8 cellular contexts compared by ENCODE assay signal in the genomic region with DNA sequence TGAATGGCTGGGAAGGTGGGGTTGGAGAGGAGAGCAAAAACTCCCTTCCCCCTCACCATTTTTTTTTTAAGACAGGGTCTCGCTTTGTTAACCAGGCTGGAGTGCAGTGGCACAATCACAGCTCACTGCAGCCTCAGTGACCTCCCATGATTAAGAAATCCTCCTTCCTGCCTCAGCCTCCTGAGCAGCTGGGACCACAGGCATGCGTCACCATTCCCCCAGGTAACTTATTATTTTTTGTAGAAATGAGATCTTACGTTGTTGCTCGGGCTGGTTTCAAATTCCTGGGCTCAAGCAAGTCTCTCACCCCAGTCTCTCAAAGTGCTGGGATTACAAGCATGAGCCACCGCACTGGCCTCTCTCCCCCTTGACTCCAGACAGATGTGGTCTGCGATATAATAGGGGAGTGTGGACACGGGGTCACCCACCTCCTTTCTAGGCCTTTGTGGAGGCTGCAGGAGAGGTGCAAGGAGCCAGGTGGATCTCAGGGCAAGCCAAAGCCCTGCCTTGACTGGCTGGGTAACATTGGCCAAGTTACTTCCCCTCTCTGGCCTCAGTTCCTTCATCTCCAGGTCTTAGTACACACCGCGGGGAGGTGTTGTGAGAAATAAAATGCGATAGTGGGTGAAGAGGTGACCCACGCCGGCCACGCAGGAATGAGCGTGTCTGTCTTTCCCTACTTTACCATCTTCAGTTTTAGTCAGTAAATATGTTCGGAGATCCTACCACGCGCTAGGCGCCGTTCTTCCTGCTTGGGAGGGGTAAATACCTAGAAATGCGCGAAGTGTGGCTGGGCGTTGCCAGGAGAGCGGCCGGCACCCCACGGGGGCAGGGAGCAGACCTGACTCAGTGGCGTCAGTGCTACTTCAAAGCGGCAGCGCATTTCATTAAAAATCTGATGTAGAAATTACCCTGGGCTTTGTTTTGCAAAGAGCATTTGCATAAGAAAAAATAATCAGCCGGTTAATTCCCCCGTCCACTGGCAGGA. TPM values are rescaled to one million over a fixed set of nuclear protein-coding genes. Genes with fewer than 3 reads are reported as not detected.
DNase-seq lines count a peak whose midpoint lies in the region; ATAC-seq and TF ChIP-seq lines count a peak whose summit lies in the region.

No MANE protein-coding gene starts in this region.

- H4K8ac ChIP-seq in IMR-90 (ENCODE audit: low read depth in 2 of 2, low read length in 2 of 2), result peak overlapping the region; percentile 21 to 84; a peak in 1 of 4 replicates

- H2BK15ac ChIP-seq in IMR-90 (ENCODE audit: low read depth, low read length), result no peak overlapping the region

- H3K4me3 ChIP-seq in IMR-90 (ENCODE audit: insufficient read depth, low read depth, low read length), result no peak overlapping the region
- H3K4me3 ChIP-seq in iPS-11a (ENCODE audit: low read depth, low read length), result peak overlapping the region; percentile 52
- H3K4me3 ChIP-seq in skeletal muscle cell (ENCODE audit: low read depth, low read length), result peak overlapping the region; percentile 46

- H3K79me1 ChIP-seq in IMR-90 (ENCODE audit: low read depth in 1 of 2, low read length in 2 of 2), result no peaks in the 10 kb centered on the region

- no peak overlapping the region for H4K91ac ChIP-seq in IMR-90 (ENCODE audit: insufficient read depth, low read depth, low read length)

- ATAC-seq in IMR-90 (ENCODE audit: low read depth), result no peak
- ATAC-seq in activated T-cell treated with anti-CD3 and anti-CD28 coated beads, Interleukin-2, amount 50 U/mL, for 72 hours (replicated peaks in 1 of 2), result no peak
- no peak for ATAC-seq in GM21717 (IDR thresholded peaks at IDR 0.05; ENCODE audit: unreplicated experiment)

- no peak overlapping the region for H4K5ac ChIP-seq in IMR-90 (ENCODE audit: low read depth, low read length)

- H3K4me2 ChIP-seq in IMR-90 (ENCODE audit: low read depth, low read length), result no peak overlapping the region

- H3K9me3 ChIP-seq in IMR-90 (ENCODE audit: control insufficient read depth, insufficient read depth, low read length), result no peaks in the 10 kb centered on the region

- CTCF ChIA-PET in IMR-90 (lab: Yijun Ruan, JAX), result interaction anchor here (0.6 to 2.3 kb wide), 9 partner anchors 10 to 366 kb away, joined by 3 to 20 read pairs (median 4); no protein-coding TSS in a partner anchor

- in situ Hi-C loops in IMR-90 (cut with MboI; ENCODE audit: low sequenced_read_pairs), result no loop called here

- POLR2A ChIA-PET in IMR-90 (lab: Charles Lee; ENCODE audit: unreplicated experiment), result interaction anchor here (0.5 kb wide), 1 partner anchor 9 kb away, joined by 3 read pairs; no protein-coding TSS in a partner anchor

- peak overlapping the region; percentile 71 to 85 for H3K4me3 Mint-ChIP-seq in activated T-cell treated with anti-CD3 and anti-CD28 coated beads, Interleukin-2, amount 50 U/mL, for 72 hours

- peaks cover 4% of the 10 kb centered on the region; the same call in 1 of the 2 replicates for H3K27me3 ChIP-seq in IMR-90 (ENCODE audit: control insufficient read depth, insufficient read depth, low read length)

- H3K14ac ChIP-seq in IMR-90 (replicated peaks; ENCODE audit: low read depth, low read length), result no peak overlapping the region

- no peak overlapping the region for H3K56ac ChIP-seq in IMR-90 (ENCODE audit: extremely low read depth, insufficient read depth, low read length)

- no peaks in the 10 kb centered on the region for H4K20me1 ChIP-seq in IMR-90 (ENCODE audit: insufficient read depth, low read length)

- H3K23ac ChIP-seq in IMR-90 (ENCODE audit: low read depth, low read length), result 0 out of 2 replicates have a peak overlapping the region, but pooled peaks have one; percentile 11

- peaks cover 21% of the 10 kb centered on the region for H3K4me1 Mint-ChIP-seq in activated T-cell treated with anti-CD3 and anti-CD28 coated beads, Interleukin-2, amount 50 U/mL, for 72 hours (ENCODE audit: low read depth)

- BruUV-seq in IMR-90 (replicated peaks; lab: Mats Ljungman, UMichigan), result no TSS peak

- H3K18ac ChIP-seq in IMR-90 (ENCODE audit: low read depth, low read length), result no peak overlapping the region

- peak overlapping the region; percentile 31 for H2AK9ac ChIP-seq in IMR-90 (replicated peaks; ENCODE audit: low read depth, low read length, poor library complexity)

- H3K4ac ChIP-seq in IMR-90 (ENCODE audit: low read depth, low read length), result 0 out of 2 replicates have a peak overlapping the region, but pooled peaks have one; percentile 31

- H2BK120ac ChIP-seq in IMR-90 (ENCODE audit: low read depth, low read length), result no peak overlapping the region

- intact Hi-C loops in IMR-90 (cut with micrococcal nuclease), result loop anchor here (1.0 to 2.0 kb wide), 2 partner anchors 116 to 366 kb away; no protein-coding TSS in a partner anchor

- H3K9me3 Mint-ChIP-seq in activated T-cell treated with anti-CD3 and anti-CD28 coated beads, Interleukin-2, amount 50 U/mL, for 72 hours, result no peaks in the 10 kb centered on the region

- TF ChIP-seq RAD21 in IMR-90 (IDR thresholded peaks at IDR 0.05; ENCODE audit: low read length), result no peak

- dilution Hi-C loops in IMR-90 (cut with HindIII; ENCODE audit: low sequenced_read_pairs, unreplicated experiment), result no loop called here

- no peaks in the 10 kb centered on the region for H3K36me3 ChIP-seq in IMR-90 (ENCODE audit: control insufficient read depth, insufficient read depth, low read length)

- no peaks in the 10 kb centered on the region for H3K9me1 ChIP-seq in IMR-90 (ENCODE audit: insufficient read depth, low read length)

- peaks cover 62% of the 10 kb centered on the region for H3K27me3 Mint-ChIP-seq in activated T-cell treated with anti-CD3 and anti-CD28 coated beads, Interleukin-2, amount 50 U/mL, for 72 hours (ENCODE audit: low read depth)

- peak overlapping the region; percentile 79 for H2AFZ ChIP-seq in IMR-90 (replicated peaks; ENCODE audit: low read length, poor library complexity)

- no peak for DNase-seq in IMR-90
- no peak for DNase-seq in activated T-cell treated with anti-CD3 and anti-CD28 coated beads, Interleukin-2, amount 50 U/mL, for 72 hours
- no peak for DNase-seq in skeletal muscle cell (ENCODE audit: low read depth)
- no peak for DNase-seq in NCI-H187 treated with DMSO at 0.1 percent for 48 hours (lab: John Stamatoyannopoulos, UW)
- DNase-seq in C1 segment of cervical spinal cord (lab: John Stamatoyannopoulos, UW), result no peak
- no peak for DNase-seq in GF-D8 (lab: John Stamatoyannopoulos, UW)

- no peaks in the 10 kb centered on the region for H3K36me3 Mint-ChIP-seq in activated T-cell treated with anti-CD3 and anti-CD28 coated beads, Interleukin-2, amount 50 U/mL, for 72 hours (ENCODE audit: insufficient read depth in 2 of 2)

- no peak overlapping the region for H3K27ac Mint-ChIP-seq in activated T-cell treated with anti-CD3 and anti-CD28 coated beads, Interleukin-2, amount 50 U/mL, for 72 hours

- no peak overlapping the region for H2AK5ac ChIP-seq in IMR-90 (ENCODE audit: low read depth, low read length)

- H3K9ac ChIP-seq in IMR-90 (ENCODE audit: low read depth, low read length), result no peak overlapping the region

- 54% methylated on average over 9 of the region's 30 CpGs; no CpG with 5 or more reads in 1 of the 2 experiments for WGBS in IMR-90 (ENCODE audit: extremely low coverage in 2 of 2, insufficient read length in 1 of 2), 2 experiments

- H2BK20ac ChIP-seq in IMR-90 (ENCODE audit: low read depth, low read length), result no peak overlapping the region

- no peak for TF ChIP-seq CTCF in IMR-90 (conservative IDR thresholded peaks at IDR 0.05; ENCODE audit: low read depth, low read length)

- no peak overlapping the region for H2BK5ac ChIP-seq in IMR-90 (ENCODE audit: low read depth, low read length, poor library complexity, severe bottlenecking)

- no peak for TF ChIP-seq POLR2A in IMR-90 (IDR thresholded peaks at IDR 0.05; ENCODE audit: low read depth, low read length)

- H3K4me1 ChIP-seq in IMR-90 (ENCODE audit: control insufficient read depth, insufficient read depth, low read length), result no peaks in the 10 kb centered on the region

- no peak overlapping the region for H3K27ac ChIP-seq in IMR-90 (ENCODE audit: insufficient read depth, low read length)

TF ChIP-seq in IMR-90, 13 proteins besides CTCF, POLR2A, EP300 and RAD21 (continues in another document):
- TF ChIP-seq RFX5 (IDR thresholded peaks at IDR 0.05; ENCODE audit: low read depth, low read length) (no peak), CHD1 (IDR thresholded peaks at IDR 0.05; ENCODE audit: low read depth, low read length) (no peak), NFE2L2 (IDR thresholded peaks at IDR 0.05; ENCODE audit: low read depth, low read length) (no peak), RCOR1 (IDR thresholded peaks at IDR 0.05; ENCODE audit: insufficient replicate concordance, low read length) (no peak), MAFK (IDR thresholded peaks at IDR 0.05; ENCODE audit: low read depth, low read length) (no peak), BHLHE40 (IDR thresholded peaks at IDR 0.05; ENCODE audit: low read depth, low read length) (no peak), ELK1 (IDR thresholded peaks at IDR 0.05; ENCODE audit: borderline replicate concordance, low read depth, low read length) (no peak), USF2 (IDR thresholded peaks at IDR 0.05; ENCODE audit: low read depth, low read length) (no peak), FOS (IDR thresholded peaks at IDR 0.05; ENCODE audit: low read depth, low read length) (no peak), SMC3 (IDR thresholded peaks at IDR 0.05; ENCODE audit: low read depth, low read length) (no peak), CEBPB (IDR thresholded peaks at IDR 0.05; ENCODE audit: low read depth, low read length) (no peak)

RNA-seq across cellular contexts. Expression of gene CORO2B, which starts 20.2 kb away (rescaled TPM):
- total RNA-seq in IMR-90 (2012; rRNA removed), result 9.3 and 9.7 TPM in 2 replicates
- 39.3 and 43.2 TPM in 2 replicates for polyA plus RNA-seq in IMR-90 (2012; rRNA removed)
- 29.1 and 32.4 TPM in 2 replicates for polyA plus RNA-seq in IMR-90 (2012; cell fraction: cytosol; rRNA removed)
- polyA plus RNA-seq in IMR-90 (2012; cell fraction: nucleus; rRNA removed; ENCODE audit: low replicate concordance), result 24.4 and 27.5 TPM in 2 replicates
- under 1 TPM in 1 of 2 donors, not detected in 1; 0.07 TPM for total RNA-seq in activated T-cell treated with anti-CD3 and anti-CD28 coated beads, Interleukin-2, amount 50 U/mL, for 72 hours
